In genomic region chr10:73743905-73744689, GRCh38 we compare ENCODE assay signal across 1 cellular context.
TF ChIP-seq lines count a peak whose summit lies in the region.

TSS of gene SEC24C (plus strand) at chr10:73744372. CDS start at chr10:73746833, 2,461 bp downstream.

TF ChIP-seq in WTC11, 78 proteins besides CTCF, POLR2A, EP300 and RAD21 (continued from another document):
- TF ChIP-seq CDX4 (CRISPR knock-in tag; IDR thresholded peaks at IDR 0.05; ENCODE audit: borderline replicate concordance) (no peak), ZNF396 (CRISPR knock-in tag; IDR thresholded peaks at IDR 0.05; ENCODE audit: borderline replicate concordance) (no peak), JUN (CRISPR knock-in tag; IDR thresholded peaks at IDR 0.05) (no peak), ZNF281 (CRISPR knock-in tag; IDR thresholded peaks at IDR 0.05) (no peak), MLX (CRISPR knock-in tag; IDR thresholded peaks at IDR 0.05) (no peak), ARID4B (CRISPR knock-in tag; IDR thresholded peaks at IDR 0.05; ENCODE audit: borderline replicate concordance) (peak; percentile 23; the same call in 1 of the 2 replicates), ERG (CRISPR knock-in tag; IDR thresholded peaks at IDR 0.05) (no peak), ZNF425 (CRISPR knock-in tag; conservative IDR thresholded peaks at IDR 0.05) (no peak), ZNF416 (CRISPR knock-in tag; IDR thresholded peaks at IDR 0.05) (no peak), STAT6 (CRISPR knock-in tag; conservative IDR thresholded peaks at IDR 0.05; ENCODE audit: low read depth) (no peak), NR1H2 (CRISPR knock-in tag; IDR thresholded peaks at IDR 0.05) (no peak), FOXJ3 (CRISPR knock-in tag; IDR thresholded peaks at IDR 0.05; ENCODE audit: borderline replicate concordance) (no peak), CBFB (CRISPR knock-in tag; IDR thresholded peaks at IDR 0.05; ENCODE audit: low read depth) (no peak), TEAD4 (CRISPR knock-in tag; IDR thresholded peaks at IDR 0.05) (no peak), ZMAT4 (CRISPR knock-in tag; IDR thresholded peaks at IDR 0.05) (no peak), ZBTB21 (CRISPR knock-in tag; IDR thresholded peaks at IDR 0.05; ENCODE audit: borderline replicate concordance) (no peak; the same call in 1 of the 2 replicates), ATF3 (CRISPR knock-in tag; conservative IDR thresholded peaks at IDR 0.05) (no peak), MAX (CRISPR knock-in tag; IDR thresholded peaks at IDR 0.05) (peak; percentile 76; the same call in 1 of the 2 replicates), CREB1 (CRISPR knock-in tag; IDR thresholded peaks at IDR 0.05) (no peak; the same call in 1 of the 2 replicates), E2F1 (CRISPR knock-in tag; IDR thresholded peaks at IDR 0.05) (no peak), ZNF232 (CRISPR knock-in tag; IDR thresholded peaks at IDR 0.05) (no peak), RELA (CRISPR knock-in tag; IDR thresholded peaks at IDR 0.05; ENCODE audit: borderline replicate concordance) (no peak), NFYB (CRISPR knock-in tag; conservative IDR thresholded peaks at IDR 0.05; ENCODE audit: low read depth) (no peak), ELF4 (CRISPR knock-in tag; IDR thresholded peaks at IDR 0.05; ENCODE audit: low read depth) (no peak), SP1 (CRISPR knock-in tag; conservative IDR thresholded peaks at IDR 0.05) (peak; percentile 74), ATF1 (CRISPR knock-in tag; IDR thresholded peaks at IDR 0.05) (no peak)
